In the genomic region with DNA sequence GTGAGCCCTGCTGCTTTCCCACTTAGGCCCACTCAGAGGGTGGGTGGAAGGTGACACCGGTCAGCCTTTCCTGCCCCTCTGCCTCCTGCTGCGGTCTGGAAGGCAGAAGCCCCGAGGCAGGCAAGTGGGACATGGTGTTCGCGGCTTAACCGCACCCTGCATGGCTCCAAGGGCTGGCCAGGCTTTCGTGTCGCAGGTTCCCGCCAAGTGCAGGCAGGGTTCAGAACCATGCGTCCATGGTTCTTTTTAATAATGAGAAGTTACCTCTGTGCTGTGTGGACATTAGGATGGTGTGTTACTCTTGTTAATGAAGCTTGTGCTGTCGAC, we compare ENCODE assay signal across 8 cellular contexts. TPM values are rescaled to one million over a fixed set of nuclear protein-coding genes. Genes with fewer than 3 reads are reported as not detected.
DNase-seq lines count a peak whose midpoint lies in the region; ATAC-seq and TF ChIP-seq lines count a peak whose summit lies in the region.

No MANE protein-coding gene starts in this region.

- H3K27ac Mint-ChIP-seq in MCF 10A (ENCODE audit: low read depth, unreplicated experiment) = peak overlapping the region; percentile 51

- peak overlapping the region; percentile 93 for H3K4me3 Mint-ChIP-seq in MCF 10A (ENCODE audit: unreplicated experiment)

- peak; percentile 10 for ATAC-seq in GM18517 (IDR thresholded peaks at IDR 0.05; ENCODE audit: unreplicated experiment)
- peak; percentile 12 for ATAC-seq in HG03196 (IDR thresholded peaks at IDR 0.05; ENCODE audit: unreplicated experiment)
- ATAC-seq in GM21619 (IDR thresholded peaks at IDR 0.05; ENCODE audit: unreplicated experiment) = no peak

- peaks cover 5% of the 10 kb centered on the region for H3K36me3 Mint-ChIP-seq in MCF 10A (ENCODE audit: insufficient read depth, unreplicated experiment)

- DNase-seq in MCF 10A (ENCODE audit: unreplicated experiment) (no peak), NCI-H1436 treated with DMSO at 0.1 percent for 48 hours (lab: John Stamatoyannopoulos, UW) (no peak)
- no peak for DNase-seq in stimulated activated CD4-positive, alpha-beta T cell treated with anti-CD3 and anti-CD28 coated beads, Interleukin-2, amount 100 ng/mL, for 24 hours
- DNase-seq in activated effector memory CD4-positive, alpha-beta T cell treated with Interleukin-2 at 50 U/mL for 16 hours = no peak

- intact Hi-C loops in MCF 10A (cut with micrococcal nuclease) = loop anchor here (1.0 to 10.0 kb wide), 2 partner anchors 165 to 381 kb away; no protein-coding TSS in a partner anchor

- H3K36me3 ChIP-seq in muscle layer of colon (ENCODE audit: insufficient read depth, low read length) = no peaks in the 10 kb centered on the region

- H3K27me3 ChIP-seq in muscle layer of colon (ENCODE audit: control insufficient read depth in 1 of 2, insufficient read depth in 2 of 2, low read length in 2 of 2) = no peaks in the 10 kb centered on the region

- peak overlapping the region; percentile 79 for H3K9ac ChIP-seq in muscle layer of colon (ENCODE audit: low read length)

- peak overlapping the region; percentile 91 for H3K27ac ChIP-seq in muscle layer of colon (ENCODE audit: low read depth, low read length)

- no peaks in the 10 kb centered on the region for H3K9me3 ChIP-seq in muscle layer of colon (ENCODE audit: low read length)

- no peak for TF ChIP-seq CTCF in MCF 10A (IDR thresholded peaks at IDR 0.05; ENCODE audit: unreplicated experiment)

- no TSS peak for BruUV-seq in MCF 10A (replicated peaks; lab: Mats Ljungman, UMichigan)

- H3K4me3 ChIP-seq in muscle layer of colon (ENCODE audit: low read depth in 1 of 2, low read length in 2 of 2) = peak overlapping the region; percentile 65 to 91

- CTCF ChIA-PET in MCF 10A (lab: Yijun Ruan, JAX) = interaction anchor here (1.0 to 1.5 kb wide), 2 partner anchors 21 to 70 kb away, joined by 5 read pairs; no protein-coding TSS in a partner anchor

- POLR2A ChIA-PET in MCF 10A (lab: Yijun Ruan, JAX) = interaction anchor here (1.0 to 3.1 kb wide), 8 partner anchors 8 to 381 kb away, joined by 3 to 65 read pairs (median 6); a partner anchor contains a TSS

- no peaks in the 10 kb centered on the region for H3K9me3 Mint-ChIP-seq in MCF 10A (ENCODE audit: unreplicated experiment)

- peaks cover 3% of the 10 kb centered on the region for H3K4me1 ChIP-seq in muscle layer of colon (ENCODE audit: insufficient read depth, low read length)

- peaks cover 6% of the 10 kb centered on the region for H3K4me1 Mint-ChIP-seq in MCF 10A (ENCODE audit: insufficient read depth, unreplicated experiment)

- H3K27me3 Mint-ChIP-seq in MCF 10A (ENCODE audit: insufficient read depth, unreplicated experiment) = no peaks in the 10 kb centered on the region

RNA-seq across cellular contexts. Expression of a gene that starts 1.0 kb away (rescaled TPM):
- 18.4 and 22.3 TPM in 2 replicates for total RNA-seq in MCF 10A (2022)
